8 cellular contexts compared by ENCODE assay signal in genomic region chr9:114507726-114508125, GRCh38. TPM values are rescaled to one million over a fixed set of nuclear protein-coding genes. Genes with fewer than 3 reads are reported as not detected.
DNase-seq lines count a peak whose midpoint lies in the region; ATAC-seq and TF ChIP-seq lines count a peak whose summit lies in the region.

No MANE protein-coding gene starts in this region.

- in situ Hi-C loops in astrocyte of the cerebellum (cut with HindIII; ENCODE audit: low sequenced_read_pairs) = no loop called here

- H3K27me3 ChIP-seq in KMS-11 (ENCODE audit: insufficient read depth, low read depth) (no peaks in the 10 kb centered on the region), right lobe of liver (no peaks in the 10 kb centered on the region)

- no peak overlapping the region for H3K27ac ChIP-seq in KMS-11
- no peak overlapping the region for H3K27ac ChIP-seq in right lobe of liver

- no peak overlapping the region for H2AFZ ChIP-seq in KMS-11 (ENCODE audit: low read depth)

- H3K9me3 ChIP-seq in right lobe of liver = no peaks in the 10 kb centered on the region

- peak in 1 of 4 donors; percentile 36 for ATAC-seq in right lobe of liver
- no peak for ATAC-seq in HG03432 (IDR thresholded peaks at IDR 0.05; ENCODE audit: unreplicated experiment)
- no peak for ATAC-seq in left ventricle myocardium superior

- H3K9ac ChIP-seq in KMS-11 = no peak overlapping the region

- no peak overlapping the region; the same call in 1 of the 2 replicates for H3K4me2 ChIP-seq in KMS-11

- H3K79me2 ChIP-seq in KMS-11 (ENCODE audit: insufficient read depth, low read depth) = peaks cover 24% of the 10 kb centered on the region

- no peaks in the 10 kb centered on the region for H4K20me1 ChIP-seq in KMS-11 (ENCODE audit: insufficient read depth)

- H3K4me3 ChIP-seq in KMS-11 (IDR thresholded peaks at IDR 0.05; ENCODE audit: insufficient read depth, low read depth, low read length) (no peak overlapping the region), astrocyte of the cerebellum (ENCODE audit: low read depth, low read length) (no peak overlapping the region), right lobe of liver (no peak overlapping the region)

- DNase-seq in DMS53 (lab: John Stamatoyannopoulos, UW) = peak; percentile 62
- no peak for DNase-seq in DMS53 treated with DMSO at 0.1 percent for 48 hours (lab: John Stamatoyannopoulos, UW; ENCODE audit: unreplicated experiment)
- DNase-seq in astrocyte of the cerebellum (ENCODE audit: low read depth) = no peak
- DNase-seq in right lobe of liver = no peak
- DNase-seq in NCI-H128 (lab: John Stamatoyannopoulos, UW; ENCODE audit: unreplicated experiment) = no peak
- DNase-seq in left ventricle myocardium superior = no peak

- no peak for TF ChIP-seq POLR2A in right lobe of liver (IDR thresholded peaks at IDR 0.05)

- H3K36me3 ChIP-seq in KMS-11 (ENCODE audit: insufficient read depth) (no peaks in the 10 kb centered on the region), right lobe of liver (no peaks in the 10 kb centered on the region)

- TF ChIP-seq CTCF in KMS-11 (conservative IDR thresholded peaks at IDR 0.05; ENCODE audit: low read depth, low read length) (peak; percentile 71), astrocyte of the cerebellum (IDR thresholded peaks at IDR 0.05; ENCODE audit: low read depth, low read length, missing control alignments) (peak; percentile 32), right lobe of liver (IDR thresholded peaks at IDR 0.05) (peak; percentile 34 to 49 (median 39))

- WGBS in right lobe of liver (ENCODE audit: insufficient coverage, low coverage, low lambda C conversion rate, missing lambda C conversion rate) = 7% methylated on average over 3 of the region's 3 CpGs

- peaks cover 37% of the 10 kb centered on the region for H3K4me1 ChIP-seq in KMS-11 (ENCODE audit: low read depth, poor library complexity, severe bottlenecking)
- H3K4me1 ChIP-seq in right lobe of liver = peaks cover 0 to 8% (median 0%) of the 10 kb centered on the region in 4 donors

- intact Hi-C loops in right lobe of liver (cut with DNase I) = loop anchor here in 1 of 2 donors (10.0 kb wide), 1 partner anchor 147 kb away; the partner anchor contains the start of gene TEX53
- intact Hi-C loops in left ventricle myocardium superior (cut with micrococcal nuclease) = no loop called here

RNA-seq across cellular contexts. Expression of gene WHRN, which starts 2.5 kb away (rescaled TPM):
- total RNA-seq in right lobe of liver (1 to 10 TPM; 2.1 to 3.7 (median 2.7) TPM), left ventricle myocardium superior (0.57 TPM)
